ENCODE assay signal across 27 cellular contexts in genomic region chr3:131491775-131492174, GRCh38.
"Had no signal": no experiment of that assay in that cellular context is flagged by ENCODE, and none has a peak within 500 bp of the region (broad histone marks: within the 10 kb centered on the region; RNA-seq: fewer than 3 reads in every experiment).

No MANE protein-coding gene starts in this region.

- H3K9ac ChIP-seq: SK-N-SH had no signal

- H3K27ac Mint-ChIP-seq: activated CD8-positive, alpha-beta T cell treated with anti-CD3 and anti-CD28 coated beads, Interleukin-2, amount 10 ng/mL, durations not matched to agents 7 days and 5 days; activated T-helper 1 cell treated with anti-CD3 and anti-CD28 coated beads, Interleukin-12 subunit alpha, Interleukin-12 subunit beta, Interleukin-2, Interleukin-4 antibody, amounts not matched to agents 30 ng/mL and 10 ng/mL and 1 ng/mL, durations not matched to agents 14 hours and 24 hours and 36 hours had no signal

- H3K9me3 ChIP-seq: MG63, SJCRH30, SK-N-SH had no signal

- H3K4me3 Mint-ChIP-seq: activated CD8-positive, alpha-beta T cell treated with anti-CD3 and anti-CD28 coated beads, Interleukin-2, amount 10 ng/mL, durations not matched to agents 7 days and 5 days; activated T-cell treated with anti-CD3 and anti-CD28 coated beads, Interleukin-2, amount 50 U/mL, for 24 hours; activated T-helper 1 cell treated with anti-CD3 and anti-CD28 coated beads, Interleukin-12 subunit alpha, Interleukin-12 subunit beta, Interleukin-2, Interleukin-4 antibody, amounts not matched to agents 30 ng/mL and 10 ng/mL and 1 ng/mL, durations not matched to agents 14 hours and 24 hours and 36 hours had no signal

- H3K4me2 ChIP-seq: SK-N-SH had no signal

- H3K27me3 ChIP-seq: MG63, SJCRH30 had no signal

- DNase-seq: activated CD4-positive, alpha-beta T cell treated with anti-CD3 and anti-CD28 coated beads for 4 hours; activated CD4-positive, alpha-beta T cell treated with anti-CD3 and anti-CD28 coated beads, Interleukin-2, amount 50 U/mL, for 4 hours; activated CD8-positive, alpha-beta T cell treated with anti-CD3 and anti-CD28 coated beads, Interleukin-2, amount 10 ng/mL, durations not matched to agents 7 days and 5 days; activated effector memory CD4-positive, alpha-beta T cell treated with anti-CD3 and anti-CD28 coated beads, Interleukin-2, amount 50 U/mL, for 16 hours; activated naive CD4-positive, alpha-beta T cell treated with Interleukin-2 at 50 U/mL for 16 hours; activated T-cell treated with anti-CD3 and anti-CD28 coated beads, Interleukin-2, amount 50 U/mL, for 24 hours; anterior cingulate cortex; cerebellar nuclear complex; KBM-7; MG63; MV-4-11; NCI-H1092 treated with DMSO at 0.1 percent for 48 hours; NCI-H1417 treated with DMSO at 0.1 percent for 48 hours; NCI-H1694; NCI-H2029 treated with DMSO at 0.1 percent for 48 hours; NCI-H510A treated with DMSO at 0.1 percent for 48 hours; NCI-H69; NK-92 treated with Interleukin-12 subunit alpha and Interleukin-12 subunit beta, amount 100 ng/mL, for 24 hours; OCI-M1; Right ventricle myocardium superior; SJCRH30; SK-N-SH; WERI-Rb-1 had no signal

- H3K9me3 Mint-ChIP-seq: activated naive CD4-positive, alpha-beta T cell treated with anti-CD3 and anti-CD28 coated beads, Interleukin-2, amount 50 U/mL, for 72 hours; activated T-cell treated with anti-CD3 and anti-CD28 coated beads, Interleukin-2, amount 50 U/mL, for 24 hours; activated T-helper 1 cell treated with anti-CD3 and anti-CD28 coated beads, Interleukin-12 subunit alpha, Interleukin-12 subunit beta, Interleukin-2, Interleukin-4 antibody, amounts not matched to agents 30 ng/mL and 10 ng/mL and 1 ng/mL, durations not matched to agents 14 hours and 24 hours and 36 hours had no signal

- H3K4me3 ChIP-seq: MG63, SJCRH30 had no signal

- ATAC-seq: activated CD8-positive, alpha-beta T cell treated with anti-CD3 and anti-CD28 coated beads, Interleukin-2, amount 10 ng/mL, durations not matched to agents 7 days and 5 days; activated naive CD4-positive, alpha-beta T cell treated with anti-CD3 and anti-CD28 coated beads, Interleukin-2, amount 50 U/mL, for 72 hours; Panc1 had no signal

- H3K4me1 ChIP-seq: SJCRH30 had no signal

- H3K27me3 Mint-ChIP-seq: activated T-cell treated with anti-CD3 and anti-CD28 coated beads, Interleukin-2, amount 50 U/mL, for 24 hours had no signal

- H3K27ac ChIP-seq: RWPE1, SJCRH30, WERI-Rb-1 had no signal
